15 cellular contexts compared by ENCODE assay signal in genomic region chrX:44223150-44223549, GRCh38.
DNase-seq lines count a peak whose midpoint lies in the region; ATAC-seq and TF ChIP-seq lines count a peak whose summit lies in the region.
"Had no signal": no experiment of that assay in that cellular context is flagged by ENCODE, and none has a peak within 500 bp of the region (broad histone marks: within the 10 kb centered on the region; RNA-seq: fewer than 3 reads in every experiment).

No MANE protein-coding gene starts in this region.

- ATAC-seq in SK-N-SH treated with all-trans-retinoic acid at 6 μM for 48 hours, result no peak
- ATAC-seq in foreskin keratinocyte, result peak; percentile 70
- no peak for ATAC-seq in upper lobe of right lung

- H3K27me3 ChIP-seq in SK-N-SH (ENCODE audit: insufficient read depth), result no peaks in the 10 kb centered on the region
- no peaks in the 10 kb centered on the region for H3K27me3 ChIP-seq in foreskin keratinocyte
- no peaks in the 10 kb centered on the region for H3K27me3 ChIP-seq in upper lobe of right lung

- H3K4me1 ChIP-seq in SK-N-SH (ENCODE audit: control insufficient read depth in 1 of 2, insufficient read depth in 2 of 2, low read depth in 1 of 2, low read length in 1 of 2), result no peaks in the 10 kb centered on the region
- H3K4me1 ChIP-seq in foreskin keratinocyte, result peaks cover 4% of the 10 kb centered on the region
- no peaks in the 10 kb centered on the region for H3K4me1 ChIP-seq in upper lobe of right lung

- POLR2A ChIA-PET in SK-N-SH (lab: Yijun Ruan, JAX), result no interaction called here

- H3K9ac ChIP-seq in SK-N-SH, result no peak overlapping the region

- H3K9me3 ChIP-seq in SK-N-SH (no peaks in the 10 kb centered on the region), upper lobe of right lung (no peaks in the 10 kb centered on the region)

- TF ChIP-seq RAD21 in SK-N-SH (IDR thresholded peaks at IDR 0.05; ENCODE audit: low read length), result no peak

- H4K20me1 ChIP-seq in SK-N-SH (ENCODE audit: insufficient read depth), result no peaks in the 10 kb centered on the region

- H3K36me3 ChIP-seq in SK-N-SH (replicated peaks in 1 of 2; ENCODE audit: control insufficient read depth in 1 of 2, insufficient read depth in 2 of 2, low read length in 1 of 2), result no peaks in the 10 kb centered on the region
- no peaks in the 10 kb centered on the region for H3K36me3 ChIP-seq in upper lobe of right lung

- H3K79me2 ChIP-seq in SK-N-SH (ENCODE audit: insufficient read depth), result no peaks in the 10 kb centered on the region

- H3K4me3 ChIP-seq in SK-N-SH (ENCODE audit: low read depth in 2 of 2, low read length in 1 of 2) (no peak overlapping the region), upper lobe of right lung (no peak overlapping the region)

- no peak overlapping the region for H3K4me2 ChIP-seq in SK-N-SH

- CTCF ChIA-PET in SK-N-SH (lab: Yijun Ruan, JAX), result no interaction called here

- no peaks in the 10 kb centered on the region for H3K9me2 ChIP-seq in SK-N-SH

- intact Hi-C loops in upper lobe of right lung (cut with DNase I), result no loop called here

- TF ChIP-seq EP300 in SK-N-SH (IDR thresholded peaks at IDR 0.05; ENCODE audit: borderline replicate concordance in 1 of 2, low read depth in 1 of 2, low read length in 1 of 2), result no peak

- no peak overlapping the region for H2AFZ ChIP-seq in SK-N-SH (ENCODE audit: low read depth)

- WGBS in SK-N-SH (ENCODE audit: low lambda C conversion rate), result 6% methylated on average over 2 of the region's 2 CpGs

- no peak for DNase-seq in SK-N-SH
- DNase-seq in amniotic stem cell (lab: John Stamatoyannopoulos, UW), result peak; percentile 1
- peak; percentile 17 to 45 for DNase-seq in foreskin keratinocyte
- DNase-seq in stimulated activated CD4-positive, alpha-beta T cell treated with anti-CD3 and anti-CD28 coated beads, Interleukin-4, amount 100 ng/mL, for 4 hours, result no peak
- no peak for DNase-seq in CD1c-positive myeloid dendritic cell (ENCODE audit: extremely low spot score)
- no peak for DNase-seq in nucleus accumbens (lab: John Stamatoyannopoulos, UW)
- no peak for DNase-seq in upper lobe of right lung
- DNase-seq: activated CD8-positive, alpha-beta memory T cell treated with anti-CD3 and anti-CD28 coated beads for 24 hours; amygdala; kidney; NCI-H1105 treated with DMSO at 0.1 percent for 48 hours; NCI-H748 treated with DMSO at 0.1 percent for 48 hours; stimulated activated CD4-positive, alpha-beta T cell treated with anti-CD3 and anti-CD28 coated beads, Interleukin-15, amount 100 ng/mL, for 24 hours; T-helper 1 cell had no signal

- peak overlapping the region in 1 of 2 experiments; percentile 23; a peak in 1 of 4 replicates for H3K27ac ChIP-seq in SK-N-SH (ENCODE audit: low read depth in 2 of 2, low read length in 1 of 2)
- no peak overlapping the region for H3K27ac ChIP-seq in foreskin keratinocyte
- no peak overlapping the region for H3K27ac ChIP-seq in upper lobe of right lung

- no peak for TF ChIP-seq CTCF in SK-N-SH (IDR thresholded peaks at IDR 0.05)
- no peak for TF ChIP-seq CTCF in foreskin keratinocyte (conservative IDR thresholded peaks at IDR 0.05)
- TF ChIP-seq CTCF in upper lobe of right lung (IDR thresholded peaks at IDR 0.05), result no peak

- H3F3A ChIP-seq in SK-N-SH (replicated peaks; ENCODE audit: insufficient read depth), result no peaks in the 10 kb centered on the region

TF ChIP-seq in SK-N-SH, 30 proteins besides CTCF, POLR2A, EP300 and RAD21 (continues in another document):
- TF ChIP-seq ZBTB33 (IDR thresholded peaks at IDR 0.05; ENCODE audit: borderline replicate concordance, low read depth) (no peak), RCOR1 (IDR thresholded peaks at IDR 0.05; ENCODE audit: low read length) (no peak), NFIC (IDR thresholded peaks at IDR 0.05; ENCODE audit: borderline replicate concordance) (peak; percentile 28; the same call in 1 of the 2 replicates), USF1 (IDR thresholded peaks at IDR 0.05; ENCODE audit: borderline replicate concordance, low read depth) (no peak), CHD2 (IDR thresholded peaks at IDR 0.05; ENCODE audit: low read length, partially characterized antibody) (no peak), TEAD4 (IDR thresholded peaks at IDR 0.05; ENCODE audit: borderline replicate concordance, insufficient read depth) (no peak), GABPA (IDR thresholded peaks at IDR 0.05; ENCODE audit: low read depth) (no peak), SMC3 (IDR thresholded peaks at IDR 0.05; ENCODE audit: low read depth, low read length) (no peak), JUND (IDR thresholded peaks at IDR 0.05) (no peak), FOSL2 (IDR thresholded peaks at IDR 0.05; ENCODE audit: borderline replicate concordance, low read depth) (peak; percentile 46)

TF ChIP-seq in SK-N-SH treated with all-trans-retinoic acid at 6 μM for 48 hours, 23 proteins besides CTCF, POLR2A, EP300 and RAD21:
- no peak for TF ChIP-seq POU6F1 (CRISPR knock-in tag; IDR thresholded peaks at IDR 0.05; ENCODE audit: borderline replicate concordance, low read depth)
- no peak for TF ChIP-seq CREB5 (CRISPR knock-in tag; IDR thresholded peaks at IDR 0.05; ENCODE audit: low read depth)
- no peak for TF ChIP-seq ZNF8 (CRISPR knock-in tag; IDR thresholded peaks at IDR 0.05)
- TF ChIP-seq RARB (CRISPR knock-in tag; IDR thresholded peaks at IDR 0.05), result no peak
- no peak for TF ChIP-seq SNAI2 (CRISPR knock-in tag; IDR thresholded peaks at IDR 0.05)
- no peak for TF ChIP-seq BACH2 (CRISPR knock-in tag; IDR thresholded peaks at IDR 0.05; ENCODE audit: borderline replicate concordance)
- no peak for TF ChIP-seq PPARA (CRISPR knock-in tag; IDR thresholded peaks at IDR 0.05; ENCODE audit: borderline replicate concordance)
- TF ChIP-seq ZFP3 (CRISPR knock-in tag; IDR thresholded peaks at IDR 0.05), result no peak
- TF ChIP-seq GLIS3 (CRISPR knock-in tag; IDR thresholded peaks at IDR 0.05), result no peak
- TF ChIP-seq ESRRG (CRISPR knock-in tag; IDR thresholded peaks at IDR 0.05), result no peak

Comparison
In these comparisons a context has a peak if more than half of its experiments do, and no peak if none do; other contexts are left out.
1. DNase-seq: peak in amniotic stem cell (single experiment) and foreskin keratinocyte (2 of 2); none in SK-N-SH (single experiment), stimulated activated CD4-positive, alpha-beta T cell treated with anti-CD3 and anti-CD28 coated beads, Interleukin-4, amount 100 ng/mL, for 4 hours (0 of 2), CD1c-positive myeloid dendritic cell (single experiment), nucleus accumbens (0 of 56) and upper lobe of right lung (single experiment).